Comparison of ENCODE assay signal across 9 cellular contexts in genomic region chr19:48329167-48329891, GRCh38. TPM values are rescaled to one million over a fixed set of nuclear protein-coding genes. Genes with fewer than 3 reads are reported as not detected.
A peak's percentile ranks its signal among the peaks of the same experiment; 100 is the strongest.
DNase-seq lines count a peak whose midpoint lies in the region; ATAC-seq and FAIRE-seq lines count a peak whose summit lies in the region.
"Had no signal": no experiment of that assay in that cellular context is flagged by ENCODE, and none has a peak within 500 bp of the region (broad histone marks: within the 10 kb centered on the region; RNA-seq: fewer than 3 reads in every experiment).

No MANE protein-coding gene starts in this region.

- ATAC-seq in stimulated activated naive B cell treated with anti-CD40 and anti-IgM and Interleukin-4, amounts not matched to agents 10 μg/mL and 1 μg/mL and 100 μg/mL, for 72 hours (replicated peaks): no peak

- intact Hi-C loops in activated T-helper 1 cell treated with anti-CD3 and anti-CD28 coated beads, Interleukin-12 subunit alpha, Interleukin-12 subunit beta, Interleukin-2, Interleukin-4 antibody, amounts not matched to agents 30 ng/mL and 10 ng/mL and 1 ng/mL, durations not matched to agents 14 hours and 24 hours and 36 hours (cut with micrococcal nuclease): loop anchor here (5.0 to 10.0 kb wide), 4 partner anchors 385 to 725 kb away; partner anchors contain the start of genes BICRA, GYS1, MAMSTR and PPP1R15A

- no peaks in the 10 kb centered on the region for H3K27me3 Mint-ChIP-seq in activated T-helper 1 cell treated with anti-CD3 and anti-CD28 coated beads, Interleukin-12 subunit alpha, Interleukin-12 subunit beta, Interleukin-2, Interleukin-4 antibody, amounts not matched to agents 30 ng/mL and 10 ng/mL and 1 ng/mL, durations not matched to agents 14 hours and 24 hours and 36 hours (ENCODE audit: insufficient read depth)
- no peaks in the 10 kb centered on the region for H3K27me3 Mint-ChIP-seq in stimulated activated naive B cell treated with anti-CD40 and anti-IgM and Interleukin-4, amounts not matched to agents 10 μg/mL and 1 μg/mL and 100 μg/mL, for 72 hours

- DNase-seq in EL: peak; percentile 59
- peak; percentile 76 for DNase-seq in MV-4-11 (lab: John Stamatoyannopoulos, UW)
- peak; percentile 31 for DNase-seq in activated T-helper 1 cell treated with anti-CD3 and anti-CD28 coated beads, Interleukin-12 subunit alpha, Interleukin-12 subunit beta, Interleukin-2, Interleukin-4 antibody, amounts not matched to agents 30 ng/mL and 10 ng/mL and 1 ng/mL, durations not matched to agents 14 hours and 24 hours and 36 hours (ENCODE audit: low spot score)
- peak; percentile 59 for DNase-seq in hepatic stellate cell (ENCODE audit: low spot score)
- DNase-seq in stimulated activated naive B cell treated with anti-CD40 and anti-IgM and Interleukin-4, amounts not matched to agents 10 μg/mL and 1 μg/mL and 100 μg/mL, for 72 hours: peak; percentile 24
- DNase-seq in RCC 7860 (ENCODE audit: low spot score): no peak
- no peak for DNase-seq in UCSD-AML1 (lab: John Stamatoyannopoulos, UW; ENCODE audit: unreplicated experiment)
- DNase-seq in NCI-H146 treated with DMSO at 0.1 percent for 48 hours (lab: John Stamatoyannopoulos, UW; ENCODE audit: unreplicated experiment): no peak

- peak overlapping the region; percentile 91 for H3K27ac Mint-ChIP-seq in activated T-helper 1 cell treated with anti-CD3 and anti-CD28 coated beads, Interleukin-12 subunit alpha, Interleukin-12 subunit beta, Interleukin-2, Interleukin-4 antibody, amounts not matched to agents 30 ng/mL and 10 ng/mL and 1 ng/mL, durations not matched to agents 14 hours and 24 hours and 36 hours
- H3K27ac Mint-ChIP-seq in stimulated activated naive B cell treated with anti-CD40 and anti-IgM and Interleukin-4, amounts not matched to agents 10 μg/mL and 1 μg/mL and 100 μg/mL, for 72 hours: peak overlapping the region; percentile 87

- FAIRE-seq in RCC 7860 (lab: Jason Lieb, UNC): no peak
- FAIRE-seq: pancreas had no signal

- H3K9me3 Mint-ChIP-seq in activated T-helper 1 cell treated with anti-CD3 and anti-CD28 coated beads, Interleukin-12 subunit alpha, Interleukin-12 subunit beta, Interleukin-2, Interleukin-4 antibody, amounts not matched to agents 30 ng/mL and 10 ng/mL and 1 ng/mL, durations not matched to agents 14 hours and 24 hours and 36 hours: peaks cover 3% of the 10 kb centered on the region
- no peaks in the 10 kb centered on the region for H3K9me3 Mint-ChIP-seq in stimulated activated naive B cell treated with anti-CD40 and anti-IgM and Interleukin-4, amounts not matched to agents 10 μg/mL and 1 μg/mL and 100 μg/mL, for 72 hours

- H3K4me1 Mint-ChIP-seq in activated T-helper 1 cell treated with anti-CD3 and anti-CD28 coated beads, Interleukin-12 subunit alpha, Interleukin-12 subunit beta, Interleukin-2, Interleukin-4 antibody, amounts not matched to agents 30 ng/mL and 10 ng/mL and 1 ng/mL, durations not matched to agents 14 hours and 24 hours and 36 hours (ENCODE audit: low read depth): peaks cover 83% of the 10 kb centered on the region
- peaks cover 61 to 91% of the 10 kb centered on the region in 2 donors for H3K4me1 Mint-ChIP-seq in stimulated activated naive B cell treated with anti-CD40 and anti-IgM and Interleukin-4, amounts not matched to agents 10 μg/mL and 1 μg/mL and 100 μg/mL, for 72 hours

- H3K4me3 Mint-ChIP-seq in activated T-helper 1 cell treated with anti-CD3 and anti-CD28 coated beads, Interleukin-12 subunit alpha, Interleukin-12 subunit beta, Interleukin-2, Interleukin-4 antibody, amounts not matched to agents 30 ng/mL and 10 ng/mL and 1 ng/mL, durations not matched to agents 14 hours and 24 hours and 36 hours: peak overlapping the region; percentile 83
- H3K4me3 Mint-ChIP-seq in stimulated activated naive B cell treated with anti-CD40 and anti-IgM and Interleukin-4, amounts not matched to agents 10 μg/mL and 1 μg/mL and 100 μg/mL, for 72 hours: peak overlapping the region; percentile 83 to 87

- peaks cover 44% of the 10 kb centered on the region for H3K36me3 Mint-ChIP-seq in activated T-helper 1 cell treated with anti-CD3 and anti-CD28 coated beads, Interleukin-12 subunit alpha, Interleukin-12 subunit beta, Interleukin-2, Interleukin-4 antibody, amounts not matched to agents 30 ng/mL and 10 ng/mL and 1 ng/mL, durations not matched to agents 14 hours and 24 hours and 36 hours (ENCODE audit: low read depth)
- peaks cover 37 to 55% of the 10 kb centered on the region in 2 donors for H3K36me3 Mint-ChIP-seq in stimulated activated naive B cell treated with anti-CD40 and anti-IgM and Interleukin-4, amounts not matched to agents 10 μg/mL and 1 μg/mL and 100 μg/mL, for 72 hours

RNA-seq across cellular contexts. Expression of gene EMP3, which starts 4.0 kb away (rescaled TPM):
- total RNA-seq in activated T-helper 1 cell treated with anti-CD3 and anti-CD28 coated beads, Interleukin-12 subunit alpha, Interleukin-12 subunit beta, Interleukin-2, Interleukin-4 antibody, amounts not matched to agents 30 ng/mL and 10 ng/mL and 1 ng/mL, durations not matched to agents 14 hours and 24 hours and 36 hours: 249 and 253 TPM in 2 replicates

RNA-seq across cellular contexts. Expression of gene TMEM143, which starts 34.4 kb away (rescaled TPM):
- 7.7 and 14.9 TPM in 2 replicates for total RNA-seq in activated T-helper 1 cell treated with anti-CD3 and anti-CD28 coated beads, Interleukin-12 subunit alpha, Interleukin-12 subunit beta, Interleukin-2, Interleukin-4 antibody, amounts not matched to agents 30 ng/mL and 10 ng/mL and 1 ng/mL, durations not matched to agents 14 hours and 24 hours and 36 hours

RNA-seq across cellular contexts. Expression of gene SYNGR4, which starts 34.8 kb away (rescaled TPM):
- 0.61 TPM in 1 of 2 replicates, not detected in the other for total RNA-seq in activated T-helper 1 cell treated with anti-CD3 and anti-CD28 coated beads, Interleukin-12 subunit alpha, Interleukin-12 subunit beta, Interleukin-2, Interleukin-4 antibody, amounts not matched to agents 30 ng/mL and 10 ng/mL and 1 ng/mL, durations not matched to agents 14 hours and 24 hours and 36 hours

RNA-seq across cellular contexts. Expression of gene ZNF114, which starts 59.4 kb away (rescaled TPM):
- total RNA-seq in activated T-helper 1 cell treated with anti-CD3 and anti-CD28 coated beads, Interleukin-12 subunit alpha, Interleukin-12 subunit beta, Interleukin-2, Interleukin-4 antibody, amounts not matched to agents 30 ng/mL and 10 ng/mL and 1 ng/mL, durations not matched to agents 14 hours and 24 hours and 36 hours: 0.37 and 0.41 TPM in 2 replicates

Comparison
In these comparisons a context has a peak if more than half of its experiments do, and no peak if none do; other contexts are left out.
1. DNase-seq: peak in EL (single experiment), MV-4-11 (single experiment), activated T-helper 1 cell treated with anti-CD3 and anti-CD28 coated beads, Interleukin-12 subunit alpha, Interleukin-12 subunit beta, Interleukin-2, Interleukin-4 antibody, amounts not matched to agents 30 ng/mL and 10 ng/mL and 1 ng/mL, durations not matched to agents 14 hours and 24 hours and 36 hours (single experiment), hepatic stellate cell (single experiment) and stimulated activated naive B cell treated with anti-CD40 and anti-IgM and Interleukin-4, amounts not matched to agents 10 μg/mL and 1 μg/mL and 100 μg/mL, for 72 hours (single experiment); none in RCC 7860 (single experiment), UCSD-AML1 (single experiment) and NCI-H146 treated with DMSO at 0.1 percent for 48 hours (single experiment).